In the genomic region with DNA sequence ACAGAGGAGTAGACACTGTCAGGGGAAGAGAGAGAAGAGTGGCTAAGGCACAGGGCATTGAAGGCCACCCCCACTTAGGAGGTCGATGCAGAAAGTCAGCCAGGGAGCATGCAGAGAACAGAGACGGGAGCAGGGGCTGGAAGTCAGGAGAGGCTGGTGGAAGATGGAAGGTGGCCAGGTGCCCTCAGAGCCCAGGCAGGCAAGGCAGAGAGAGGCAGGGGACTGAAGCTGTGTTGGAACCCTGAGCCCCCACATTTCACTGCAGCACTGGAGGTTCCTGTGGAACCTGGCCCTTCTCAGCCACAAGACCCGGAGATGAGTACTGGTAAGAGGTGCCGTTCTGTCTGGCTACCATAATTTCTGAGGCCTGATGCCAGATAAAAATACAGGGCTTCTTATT, we compare ENCODE assay signal across 34 cellular contexts.
"Had no signal": no experiment of that assay in that cellular context is flagged by ENCODE, and none has a peak within 500 bp of the region (broad histone marks: within the 10 kb centered on the region; RNA-seq: fewer than 3 reads in every experiment).

No MANE protein-coding gene starts in this region.

- H3K4me1 Mint-ChIP-seq: activated CD4-positive, alpha-beta T cell treated with anti-CD3 and anti-CD28 coated beads for 36 hours; activated CD4-positive, alpha-beta T cell treated with anti-CD3 and anti-CD28 coated beads, Interleukin-2, amount 10 ng/mL, durations not matched to agents 24 days and 14 days; activated CD8-positive, alpha-beta memory T cell treated with anti-CD3 and anti-CD28 coated beads, Interleukin-2, amount 10 ng/mL, durations not matched to agents 7 days and 5 days; activated naive CD4-positive, alpha-beta T cell treated with anti-CD3 and anti-CD28 coated beads, Interleukin-2, amount 50 U/mL, for 24 hours; activated naive CD8-positive, alpha-beta T cell treated with anti-CD3 and anti-CD28 coated beads for 36 hours; activated naive CD8-positive, alpha-beta T cell treated with anti-CD3 and anti-CD28 coated beads, Interleukin-2, amount 50 U/mL, for 24 hours; T-helper 17 cell had no signal

- DNase-seq: activated CD4-positive, alpha-beta memory T cell treated with anti-CD3 and anti-CD28 coated beads for 36 hours; activated CD4-positive, alpha-beta T cell treated with anti-CD3 and anti-CD28 coated beads for 36 hours; activated CD4-positive, alpha-beta T cell treated with anti-CD3 and anti-CD28 coated beads, Interleukin-2, amount 10 ng/mL, durations not matched to agents 24 days and 14 days; activated CD4-positive, CD25-positive, alpha-beta regulatory T cell; activated CD4-positive, CD25-positive, alpha-beta regulatory T cell treated with anti-CD3 and anti-CD28 coated beads, Interleukin-2, amount 50 U/mL, for 72 hours; activated CD8-positive, alpha-beta memory T cell treated with anti-CD3 and anti-CD28 coated beads, Interleukin-2, amount 10 ng/mL, durations not matched to agents 7 days and 5 days; activated CD8-positive, alpha-beta memory T cell treated with anti-CD3 and anti-CD28 coated beads, Interleukin-2, amount 50 U/mL, for 4 hours; activated CD8-positive, alpha-beta T cell treated with anti-CD3 and anti-CD28 coated beads, Interleukin-2, amount 10 ng/mL, durations not matched to agents 7 days and 5 days; activated effector memory CD4-positive, alpha-beta T cell treated with anti-CD3 and anti-CD28 coated beads, Interleukin-2, amount 50 U/mL, for 16 hours; activated naive CD4-positive, alpha-beta T cell treated with anti-CD3 and anti-CD28 coated beads for 36 hours; activated naive CD8-positive, alpha-beta T cell treated with anti-CD3 and anti-CD28 coated beads for 36 hours; activated naive CD8-positive, alpha-beta T cell treated with anti-CD3 and anti-CD28 coated beads, Interleukin-2, amount 50 U/mL, for 24 hours; activated T-cell treated with anti-CD3 and anti-CD28 coated beads, Interleukin-2, amount 50 U/mL, for 1 hour; activated T-cell treated with anti-CD3 and anti-CD28 coated beads, Interleukin-2, amount 50 U/mL, for 48 hours; adrenal gland; amygdala; aorta; body of pancreas; caudate nucleus; cortex of kidney; dermis blood vessel endothelial cell; effector CD4-positive, alpha-beta T cell; effector memory CD8-positive, alpha-beta T cell; erythroblast; esophagus squamous epithelium; foreskin melanocyte; T-helper 1 cell; T-helper 17 cell; T1000 had no signal

- H3K27ac ChIP-seq: adrenal gland, body of pancreas, esophagus squamous epithelium, gastroesophageal sphincter had no signal

- H3K36me3 ChIP-seq: adrenal gland, esophagus squamous epithelium, gastroesophageal sphincter had no signal

- H3K4me3 ChIP-seq: adrenal gland, body of pancreas, esophagus squamous epithelium, gastroesophageal sphincter had no signal

- ATAC-seq: activated CD4-positive, alpha-beta T cell treated with anti-CD3 and anti-CD28 coated beads for 36 hours; activated CD8-positive, alpha-beta memory T cell treated with anti-CD3 and anti-CD28 coated beads, Interleukin-2, amount 10 ng/mL, durations not matched to agents 7 days and 5 days; activated CD8-positive, alpha-beta T cell treated with anti-CD3 and anti-CD28 coated beads, Interleukin-2, amount 10 ng/mL, durations not matched to agents 7 days and 5 days; activated naive CD8-positive, alpha-beta T cell treated with anti-CD3 and anti-CD28 coated beads, Interleukin-2, amount 50 U/mL, for 24 hours; body of pancreas; effector memory CD8-positive, alpha-beta T cell; gastroesophageal sphincter; T-helper 17 cell had no signal

- H3K27ac Mint-ChIP-seq: activated CD4-positive, alpha-beta memory T cell treated with anti-CD3 and anti-CD28 coated beads for 36 hours; activated CD4-positive, alpha-beta T cell treated with anti-CD3 and anti-CD28 coated beads for 36 hours; activated CD4-positive, alpha-beta T cell treated with anti-CD3 and anti-CD28 coated beads, Interleukin-2, amount 10 ng/mL, durations not matched to agents 24 days and 14 days; activated CD8-positive, alpha-beta memory T cell treated with anti-CD3 and anti-CD28 coated beads, Interleukin-2, amount 10 ng/mL, durations not matched to agents 7 days and 5 days; activated CD8-positive, alpha-beta T cell treated with anti-CD3 and anti-CD28 coated beads, Interleukin-2, amount 10 ng/mL, durations not matched to agents 7 days and 5 days; activated naive CD4-positive, alpha-beta T cell treated with anti-CD3 and anti-CD28 coated beads for 36 hours; activated naive CD4-positive, alpha-beta T cell treated with anti-CD3 and anti-CD28 coated beads, Interleukin-2, amount 50 U/mL, for 24 hours; activated naive CD8-positive, alpha-beta T cell treated with anti-CD3 and anti-CD28 coated beads for 36 hours; activated naive CD8-positive, alpha-beta T cell treated with anti-CD3 and anti-CD28 coated beads, Interleukin-2, amount 50 U/mL, for 24 hours; activated T-helper 1 cell treated with anti-CD3 and anti-CD28 coated beads, Interleukin-12 subunit alpha, Interleukin-12 subunit beta, Interleukin-2, Interleukin-4 antibody, amounts not matched to agents 30 ng/mL and 10 ng/mL and 1 ng/mL, durations not matched to agents 14 hours and 24 hours and 36 hours; activated T-helper 2 cell treated with anti-CD3 and anti-CD28 coated beads, Interferon-gamma antibody, Interleukin-2, Interleukin-4, amounts not matched to agents 10 μg/mL and 5 μg/mL and 100 μg/mL, durations not matched to agents 14 hours and 24 hours and 36 hours; effector memory CD8-positive, alpha-beta T cell; T-helper 17 cell; T-helper 2 cell treated with Interferon-gamma antibody and Interleukin-4, amounts not matched to agents 5 μg/mL and 100 μg/mL, for 36 hours had no signal

- H3K27me3 Mint-ChIP-seq: activated CD4-positive, alpha-beta T cell treated with anti-CD3 and anti-CD28 coated beads, Interleukin-2, amount 10 ng/mL, durations not matched to agents 24 days and 14 days; activated CD8-positive, alpha-beta memory T cell treated with anti-CD3 and anti-CD28 coated beads, Interleukin-2, amount 10 ng/mL, durations not matched to agents 7 days and 5 days had no signal

- H3K9me3 Mint-ChIP-seq: activated CD4-positive, alpha-beta memory T cell treated with anti-CD3 and anti-CD28 coated beads for 36 hours; activated CD4-positive, alpha-beta T cell treated with anti-CD3 and anti-CD28 coated beads, Interleukin-2, amount 10 ng/mL, durations not matched to agents 24 days and 14 days; activated naive CD4-positive, alpha-beta T cell treated with anti-CD3 and anti-CD28 coated beads for 36 hours; activated naive CD4-positive, alpha-beta T cell treated with anti-CD3 and anti-CD28 coated beads, Interleukin-2, amount 50 U/mL, for 24 hours; activated naive CD8-positive, alpha-beta T cell treated with anti-CD3 and anti-CD28 coated beads for 36 hours; activated naive CD8-positive, alpha-beta T cell treated with anti-CD3 and anti-CD28 coated beads, Interleukin-2, amount 50 U/mL, for 24 hours; activated T-helper 1 cell treated with anti-CD3 and anti-CD28 coated beads, Interleukin-12 subunit alpha, Interleukin-12 subunit beta, Interleukin-2, Interleukin-4 antibody, amounts not matched to agents 30 ng/mL and 10 ng/mL and 1 ng/mL, durations not matched to agents 14 hours and 24 hours and 36 hours; activated T-helper 2 cell treated with anti-CD3 and anti-CD28 coated beads, Interferon-gamma antibody, Interleukin-2, Interleukin-4, amounts not matched to agents 10 μg/mL and 5 μg/mL and 100 μg/mL, durations not matched to agents 14 hours and 24 hours and 36 hours; effector memory CD8-positive, alpha-beta T cell; T-helper 2 cell treated with Interferon-gamma antibody and Interleukin-4, amounts not matched to agents 5 μg/mL and 100 μg/mL, for 36 hours had no signal

- H3K27me3 ChIP-seq: adrenal gland, body of pancreas had no signal

- H3K4me3 Mint-ChIP-seq: activated CD4-positive, alpha-beta memory T cell treated with anti-CD3 and anti-CD28 coated beads for 36 hours; activated CD4-positive, alpha-beta T cell treated with anti-CD3 and anti-CD28 coated beads for 36 hours; activated CD4-positive, alpha-beta T cell treated with anti-CD3 and anti-CD28 coated beads, Interleukin-2, amount 10 ng/mL, durations not matched to agents 24 days and 14 days; activated CD8-positive, alpha-beta memory T cell treated with anti-CD3 and anti-CD28 coated beads, Interleukin-2, amount 10 ng/mL, durations not matched to agents 7 days and 5 days; activated CD8-positive, alpha-beta T cell treated with anti-CD3 and anti-CD28 coated beads, Interleukin-2, amount 10 ng/mL, durations not matched to agents 7 days and 5 days; activated naive CD4-positive, alpha-beta T cell treated with anti-CD3 and anti-CD28 coated beads for 36 hours; activated naive CD4-positive, alpha-beta T cell treated with anti-CD3 and anti-CD28 coated beads, Interleukin-2, amount 50 U/mL, for 24 hours; activated naive CD8-positive, alpha-beta T cell treated with anti-CD3 and anti-CD28 coated beads for 36 hours; activated naive CD8-positive, alpha-beta T cell treated with anti-CD3 and anti-CD28 coated beads, Interleukin-2, amount 50 U/mL, for 24 hours; activated T-helper 1 cell treated with anti-CD3 and anti-CD28 coated beads, Interleukin-12 subunit alpha, Interleukin-12 subunit beta, Interleukin-2, Interleukin-4 antibody, amounts not matched to agents 30 ng/mL and 10 ng/mL and 1 ng/mL, durations not matched to agents 14 hours and 24 hours and 36 hours; effector memory CD8-positive, alpha-beta T cell; T-helper 17 cell; T-helper 2 cell treated with Interferon-gamma antibody and Interleukin-4, amounts not matched to agents 5 μg/mL and 100 μg/mL, for 36 hours had no signal

- H3K36me3 Mint-ChIP-seq: activated CD4-positive, alpha-beta memory T cell treated with anti-CD3 and anti-CD28 coated beads for 36 hours; activated CD8-positive, alpha-beta memory T cell treated with anti-CD3 and anti-CD28 coated beads, Interleukin-2, amount 10 ng/mL, durations not matched to agents 7 days and 5 days; activated naive CD4-positive, alpha-beta T cell treated with anti-CD3 and anti-CD28 coated beads, Interleukin-2, amount 50 U/mL, for 24 hours; activated naive CD8-positive, alpha-beta T cell treated with anti-CD3 and anti-CD28 coated beads for 36 hours had no signal

- H3K9me3 ChIP-seq: adrenal gland, body of pancreas, esophagus squamous epithelium, gastroesophageal sphincter had no signal

- H3K4me1 ChIP-seq: adrenal gland, body of pancreas, esophagus squamous epithelium, gastroesophageal sphincter had no signal
